28 cellular contexts compared by ENCODE assay signal in the genomic region with DNA sequence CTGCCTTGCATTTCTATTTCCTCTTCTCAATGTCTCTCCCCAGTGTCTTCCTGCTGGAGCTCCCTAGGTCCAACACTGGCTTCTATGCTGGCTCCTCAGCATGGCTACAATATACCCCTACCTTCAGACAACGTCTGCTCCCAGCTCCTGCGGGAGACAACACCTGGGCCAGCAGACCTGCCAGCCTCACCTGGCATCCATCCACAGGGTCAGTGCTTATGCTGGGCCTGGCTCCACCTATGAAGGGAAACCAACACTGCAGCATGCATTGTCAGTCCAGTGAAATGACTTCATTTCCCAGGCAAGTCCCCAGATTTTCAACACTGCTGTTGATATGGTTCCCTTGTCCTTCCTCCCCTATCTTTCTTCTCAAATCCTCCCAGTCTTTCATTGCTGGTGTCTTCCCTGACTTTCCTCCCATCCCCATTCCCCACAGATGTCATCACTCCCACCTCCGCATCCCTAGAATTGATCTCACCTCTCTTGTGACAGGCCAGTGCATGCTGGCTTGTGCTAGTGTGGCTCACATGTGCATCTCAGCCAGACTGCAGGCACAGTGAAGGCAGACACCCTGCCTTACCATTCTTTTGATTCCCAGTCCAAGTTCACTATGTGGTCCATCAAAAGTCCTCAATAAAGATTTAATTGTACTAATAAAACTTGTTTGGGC.
DNase-seq lines count a peak whose midpoint lies in the region; ATAC-seq and TF ChIP-seq lines count a peak whose summit lies in the region.
"Had no signal": no experiment of that assay in that cellular context is flagged by ENCODE, and none has a peak within 500 bp of the region (broad histone marks: within the 10 kb centered on the region; RNA-seq: fewer than 3 reads in every experiment).

No MANE protein-coding gene starts in this region.

- no peak overlapping the region for H3K4me3 Mint-ChIP-seq in stimulated activated naive CD8-positive, alpha-beta T cell treated with anti-CD3 and anti-CD28 coated beads, Interleukin-15, amount 100 ng/mL, for 72 hours
- H3K4me3 Mint-ChIP-seq: activated CD4-positive, alpha-beta T cell treated with anti-CD3 and anti-CD28 coated beads, Interleukin-2, amount 10 ng/mL, durations not matched to agents 24 days and 14 days; activated CD8-positive, alpha-beta memory T cell treated with anti-CD3 and anti-CD28 coated beads, Interleukin-2, amount 10 ng/mL, durations not matched to agents 7 days and 5 days; activated naive CD4-positive, alpha-beta T cell treated with anti-CD3 and anti-CD28 coated beads for 36 hours; B cell; neural progenitor cell had no signal

- H3K27ac Mint-ChIP-seq in stimulated activated naive CD8-positive, alpha-beta T cell treated with anti-CD3 and anti-CD28 coated beads, Interleukin-15, amount 100 ng/mL, for 72 hours, result no peak overlapping the region
- H3K27ac Mint-ChIP-seq: activated CD4-positive, alpha-beta T cell treated with anti-CD3 and anti-CD28 coated beads, Interleukin-2, amount 10 ng/mL, durations not matched to agents 24 days and 14 days; activated CD8-positive, alpha-beta memory T cell treated with anti-CD3 and anti-CD28 coated beads, Interleukin-2, amount 10 ng/mL, durations not matched to agents 7 days and 5 days; activated naive CD4-positive, alpha-beta T cell treated with anti-CD3 and anti-CD28 coated beads for 36 hours; B cell; neural progenitor cell had no signal

- H3K36me3 ChIP-seq in BLaER1, result no peaks in the 10 kb centered on the region
- H3K36me3 ChIP-seq in body of pancreas (replicated peaks in 1 of 2; ENCODE audit: insufficient read depth in 1 of 2, low read depth in 2 of 2), result no peaks in the 10 kb centered on the region
- H3K36me3 ChIP-seq in mucosa of rectum (ENCODE audit: control insufficient read depth in 2 of 2, insufficient read depth in 2 of 2, low read length in 2 of 2), result no peaks in the 10 kb centered on the region
- no peaks in the 10 kb centered on the region for H3K36me3 ChIP-seq in MG63
- H3K36me3 ChIP-seq: adrenal gland, heart left ventricle, neural progenitor cell, prostate gland, tibial nerve, WERI-Rb-1 had no signal

- H3K27me3 ChIP-seq in BLaER1 (no peaks in the 10 kb centered on the region), body of pancreas (no peaks in the 10 kb centered on the region), mucosa of rectum (ENCODE audit: control insufficient read depth in 2 of 2, insufficient read depth in 2 of 2, low read length in 2 of 2) (no peaks in the 10 kb centered on the region), MG63 (no peaks in the 10 kb centered on the region)
- H3K27me3 ChIP-seq: adrenal gland, heart left ventricle, neural progenitor cell, tibial nerve had no signal

- H3K4me1 Mint-ChIP-seq in stimulated activated naive CD8-positive, alpha-beta T cell treated with anti-CD3 and anti-CD28 coated beads, Interleukin-15, amount 100 ng/mL, for 72 hours, result no peaks in the 10 kb centered on the region
- H3K4me1 Mint-ChIP-seq: activated CD4-positive, alpha-beta T cell treated with anti-CD3 and anti-CD28 coated beads, Interleukin-2, amount 10 ng/mL, durations not matched to agents 24 days and 14 days; B cell had no signal

- peak; percentile 78 for ATAC-seq in body of pancreas
- ATAC-seq in stimulated activated naive CD8-positive, alpha-beta T cell treated with anti-CD3 and anti-CD28 coated beads, Interleukin-15, amount 100 ng/mL, for 72 hours, result no peak
- no peak for ATAC-seq in GM18517 (IDR thresholded peaks at IDR 0.05; ENCODE audit: unreplicated experiment)
- ATAC-seq: activated CD8-positive, alpha-beta memory T cell treated with anti-CD3 and anti-CD28 coated beads, Interleukin-2, amount 10 ng/mL, durations not matched to agents 7 days and 5 days; stimulated activated naive CD8-positive, alpha-beta T cell treated with anti-CD3 and anti-CD28 coated beads, Interleukin-15, Interleukin-2, amounts not matched to agents 100 U/mL and 50 U/mL, for 24 hours had no signal

- no peaks in the 10 kb centered on the region for H4K20me1 ChIP-seq in BLaER1

- H3K27ac ChIP-seq in BLaER1, result no peak overlapping the region
- H3K27ac ChIP-seq in body of pancreas, result peak overlapping the region in 3 of 4 donors; percentile 48 to 68 (median 60)
- H3K27ac ChIP-seq in mucosa of rectum (ENCODE audit: low read depth in 2 of 2, low read length in 2 of 2), result peak overlapping the region; percentile 69 to 73
- H3K27ac ChIP-seq: adrenal gland, heart left ventricle, neural progenitor cell, prostate gland, tibial nerve, WERI-Rb-1 had no signal

- H3K9ac ChIP-seq in BLaER1 (no peak overlapping the region), mucosa of rectum (ENCODE audit: low read depth in 1 of 2, low read length in 2 of 2) (no peak overlapping the region)
- H3K9ac ChIP-seq: neural progenitor cell had no signal

- intact Hi-C loops in body of pancreas (cut with DNase I), result no loop called here

- no peaks in the 10 kb centered on the region for H3K9me3 Mint-ChIP-seq in stimulated activated naive CD8-positive, alpha-beta T cell treated with anti-CD3 and anti-CD28 coated beads, Interleukin-15, amount 100 ng/mL, for 72 hours
- H3K9me3 Mint-ChIP-seq: activated CD4-positive, alpha-beta T cell treated with anti-CD3 and anti-CD28 coated beads, Interleukin-2, amount 10 ng/mL, durations not matched to agents 24 days and 14 days; activated naive CD4-positive, alpha-beta T cell treated with anti-CD3 and anti-CD28 coated beads for 36 hours; neural progenitor cell had no signal

- H3K4me2 ChIP-seq in BLaER1, result peak overlapping the region; percentile 37
- H3K4me2 ChIP-seq: neural progenitor cell had no signal

- no peaks in the 10 kb centered on the region for H3K9me3 ChIP-seq in BLaER1
- H3K9me3 ChIP-seq in body of pancreas, result no peaks in the 10 kb centered on the region
- no peaks in the 10 kb centered on the region for H3K9me3 ChIP-seq in mucosa of rectum (ENCODE audit: control insufficient read depth in 2 of 2, low read length in 2 of 2)
- peaks cover 2% of the 10 kb centered on the region; the same call in 1 of the 2 replicates for H3K9me3 ChIP-seq in MG63
- H3K9me3 ChIP-seq: adrenal gland, heart left ventricle, prostate gland, tibial nerve had no signal

- no peak overlapping the region for H3K4me3 ChIP-seq in BLaER1
- no peak overlapping the region for H3K4me3 ChIP-seq in body of pancreas
- no peak overlapping the region for H3K4me3 ChIP-seq in mucosa of rectum (ENCODE audit: low read length in 2 of 2)
- no peak overlapping the region for H3K4me3 ChIP-seq in MG63
- H3K4me3 ChIP-seq: adrenal gland, heart left ventricle, neural progenitor cell, prostate gland, tibial nerve had no signal

- peak in 3 of 7 experiments; percentile 6 to 35 (median 30) for TF ChIP-seq CTCF in body of pancreas (IDR thresholded peaks at IDR 0.05)

- peaks cover 48% of the 10 kb centered on the region for H3K27me3 Mint-ChIP-seq in stimulated activated naive CD8-positive, alpha-beta T cell treated with anti-CD3 and anti-CD28 coated beads, Interleukin-15, amount 100 ng/mL, for 72 hours

- 43 to 47% methylated on average over 3 of the region's 3 CpGs for WGBS in body of pancreas, 2 donors

- H3K4me1 ChIP-seq in BLaER1 (peaks cover 15% of the 10 kb centered on the region), body of pancreas (peaks cover 34% of the 10 kb centered on the region), mucosa of rectum (ENCODE audit: control insufficient read depth in 2 of 2, insufficient read depth in 2 of 2, low read length in 2 of 2) (peaks cover 18 to 42% of the 10 kb centered on the region in 2 donors)
- H3K4me1 ChIP-seq: adrenal gland, prostate gland, tibial nerve had no signal

- TF ChIP-seq POLR2A in body of pancreas (IDR thresholded peaks at IDR 0.05), result peak in 1 of 3 donors; percentile 13

- DNase-seq in NCI-H2029 treated with DMSO at 0.1 percent for 48 hours (lab: John Stamatoyannopoulos, UW) (peak; percentile 31), body of pancreas (peak; percentile 72 to 89 (median 83)), NCI-H2171 treated with DMSO at 0.1 percent for 48 hours (lab: John Stamatoyannopoulos, UW) (no peak), MG63 (no peak)
- no peak for DNase-seq in stimulated activated naive CD8-positive, alpha-beta T cell treated with anti-CD3 and anti-CD28 coated beads, Interleukin-15, amount 100 ng/mL, for 72 hours
- DNase-seq: activated CD4-positive, alpha-beta T cell treated with anti-CD3 and anti-CD28 coated beads, Interleukin-2, amount 10 ng/mL, durations not matched to agents 24 days and 14 days; activated CD8-positive, alpha-beta memory T cell treated with anti-CD3 and anti-CD28 coated beads, Interleukin-2, amount 10 ng/mL, durations not matched to agents 7 days and 5 days; activated naive CD4-positive, alpha-beta T cell treated with anti-CD3 and anti-CD28 coated beads for 36 hours; activated T-cell treated with anti-CD3 and anti-CD28 coated beads, Interleukin-2, amount 50 U/mL, for 48 hours; adrenal gland; effector CD8-positive, alpha-beta T cell; erythroblast; heart left ventricle; NCI-H1417; NCI-H2107; NCI-H510A treated with DMSO at 0.1 percent for 48 hours; stimulated activated CD4-positive, alpha-beta T cell treated with anti-CD3 and anti-CD28 coated beads, Interleukin-15, amount 100 ng/mL, for 24 hours; stimulated activated naive CD8-positive, alpha-beta T cell treated with anti-CD3 and anti-CD28 coated beads, Interleukin-15, Interleukin-2, amounts not matched to agents 100 U/mL and 50 U/mL, for 24 hours; SW 1271; T-helper 9 cell; WERI-Rb-1 had no signal

Comparison
In these comparisons a context has a peak if more than half of its experiments do, and no peak if none do; other contexts are left out.
1. DNase-seq: peak in NCI-H2029 treated with DMSO at 0.1 percent for 48 hours (single experiment) and body of pancreas (4 of 4); none in stimulated activated naive CD8-positive, alpha-beta T cell treated with anti-CD3 and anti-CD28 coated beads, Interleukin-15, amount 100 ng/mL, for 72 hours (0 of 2), NCI-H2171 treated with DMSO at 0.1 percent for 48 hours (single experiment) and MG63 (single experiment).